1 cellular context compared by ENCODE assay signal in the genomic region with DNA sequence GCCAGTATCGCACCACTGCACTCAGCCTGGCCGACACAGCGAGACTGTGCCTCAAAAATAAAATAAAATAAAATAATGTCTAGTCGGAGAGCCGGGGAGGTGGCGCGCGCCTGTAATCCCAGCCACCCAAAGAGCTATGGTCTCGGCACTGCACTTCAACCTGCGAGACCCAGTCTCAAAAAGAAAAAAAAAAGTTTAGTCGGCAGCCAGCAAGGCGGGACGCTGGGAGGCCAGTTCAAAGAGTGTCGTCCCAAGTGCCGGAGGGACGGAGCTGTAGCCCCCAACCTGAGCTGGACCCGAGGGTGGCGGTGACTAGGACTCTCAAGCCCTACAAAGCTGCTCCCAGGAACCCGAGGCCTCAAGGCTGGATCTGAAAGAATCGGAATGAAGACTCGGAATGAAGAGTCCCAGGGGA.
A peak's percentile ranks its signal among the peaks of the same experiment; 100 is the strongest.
TF ChIP-seq lines count a peak whose summit lies in the region.

No MANE protein-coding gene starts in this region.

TF ChIP-seq in HepG2, 621 proteins besides CTCF, POLR2A, EP300 and RAD21 (continued from another document):
- TF ChIP-seq, protein P1, sequence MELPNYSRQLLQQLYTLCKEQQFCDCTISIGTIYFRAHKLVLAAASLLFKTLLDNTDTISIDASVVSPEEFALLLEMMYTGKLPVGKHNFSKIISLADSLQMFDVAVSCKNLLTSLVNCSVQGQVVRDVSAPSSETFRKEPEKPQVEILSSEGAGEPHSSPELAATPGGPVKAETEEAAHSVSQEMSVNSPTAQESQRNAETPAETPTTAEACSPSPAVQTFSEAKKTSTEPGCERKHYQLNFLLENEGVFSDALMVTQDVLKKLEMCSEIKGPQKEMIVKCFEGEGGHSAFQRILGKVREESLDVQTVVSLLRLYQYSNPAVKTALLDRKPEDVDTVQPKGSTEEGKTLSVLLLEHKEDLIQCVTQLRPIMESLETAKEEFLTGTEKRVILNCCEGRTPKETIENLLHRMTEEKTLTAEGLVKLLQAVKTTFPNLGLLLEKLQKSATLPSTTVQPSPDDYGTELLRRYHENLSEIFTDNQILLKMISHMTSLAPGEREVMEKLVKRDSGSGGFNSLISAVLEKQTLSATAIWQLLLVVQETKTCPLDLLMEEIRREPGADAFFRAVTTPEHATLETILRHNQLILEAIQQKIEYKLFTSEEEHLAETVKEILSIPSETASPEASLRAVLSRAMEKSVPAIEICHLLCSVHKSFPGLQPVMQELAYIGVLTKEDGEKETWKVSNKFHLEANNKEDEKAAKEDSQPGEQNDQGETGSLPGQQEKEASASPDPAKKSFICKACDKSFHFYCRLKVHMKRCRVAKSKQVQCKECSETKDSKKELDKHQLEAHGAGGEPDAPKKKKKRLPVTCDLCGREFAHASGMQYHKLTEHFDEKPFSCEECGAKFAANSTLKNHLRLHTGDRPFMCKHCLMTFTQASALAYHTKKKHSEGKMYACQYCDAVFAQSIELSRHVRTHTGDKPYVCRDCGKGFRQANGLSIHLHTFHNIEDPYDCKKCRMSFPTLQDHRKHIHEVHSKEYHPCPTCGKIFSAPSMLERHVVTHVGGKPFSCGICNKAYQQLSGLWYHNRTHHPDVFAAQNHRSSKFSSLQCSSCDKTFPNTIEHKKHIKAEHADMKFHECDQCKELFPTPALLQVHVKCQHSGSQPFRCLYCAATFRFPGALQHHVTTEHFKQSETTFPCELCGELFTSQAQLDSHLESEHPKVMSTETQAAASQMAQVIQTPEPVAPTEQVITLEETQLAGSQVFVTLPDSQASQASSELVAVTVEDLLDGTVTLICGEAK (IDR thresholded peaks at IDR 0.05): no peak
- TF ChIP-seq, protein P1 (CRISPR knock-in tag; IDR thresholded peaks at IDR 0.05): 0 out of 2 replicates have a peak, but pooled peaks have one; percentile 16
- 0 out of 2 replicates have a peak, but pooled peaks have one; percentile 51 for TF ChIP-seq PRDM15 (CRISPR knock-in tag; IDR thresholded peaks at IDR 0.05)
- TF ChIP-seq ZNF839 (CRISPR knock-in tag; IDR thresholded peaks at IDR 0.05; ENCODE audit: borderline replicate concordance): no peak
- peak; percentile 81; the same call in 1 of the 2 replicates for TF ChIP-seq ZNF362 (CRISPR knock-in tag; IDR thresholded peaks at IDR 0.05; ENCODE audit: borderline replicate concordance)
- no peak for TF ChIP-seq NFE2L2 (IDR thresholded peaks at IDR 0.05; ENCODE audit: low read length)
- TF ChIP-seq ZNF329 (CRISPR knock-in tag; IDR thresholded peaks at IDR 0.05; ENCODE audit: low read depth): 0 out of 2 replicates have a peak, but pooled peaks have one; percentile 44
- no peak for TF ChIP-seq UBTF (CRISPR knock-in tag; IDR thresholded peaks at IDR 0.05)
- no peak for TF ChIP-seq MIER3 (CRISPR knock-in tag; IDR thresholded peaks at IDR 0.05; ENCODE audit: borderline replicate concordance)
- no peak for TF ChIP-seq ZBTB7A (CRISPR knock-in tag; IDR thresholded peaks at IDR 0.05)
- peak; percentile 8; the same call in 1 of the 2 replicates for TF ChIP-seq KDM2A (CRISPR knock-in tag; IDR thresholded peaks at IDR 0.05; ENCODE audit: borderline replicate concordance, low read depth)
- no peak for TF ChIP-seq GPBP1L1 (CRISPR knock-in tag; IDR thresholded peaks at IDR 0.05)
- 0 out of 2 replicates have a peak, but pooled peaks have one; percentile 27 for TF ChIP-seq ZNF850 (CRISPR knock-in tag; conservative IDR thresholded peaks at IDR 0.05)
- TF ChIP-seq ZNF737 (CRISPR knock-in tag; IDR thresholded peaks at IDR 0.05; ENCODE audit: borderline replicate concordance): no peak
- 0 out of 2 replicates have a peak, but pooled peaks have one; percentile 13 for TF ChIP-seq ZNF441 (CRISPR knock-in tag; IDR thresholded peaks at IDR 0.05; ENCODE audit: borderline replicate concordance)
